Comparison of ENCODE assay signal across 8 cellular contexts in the genomic region with DNA sequence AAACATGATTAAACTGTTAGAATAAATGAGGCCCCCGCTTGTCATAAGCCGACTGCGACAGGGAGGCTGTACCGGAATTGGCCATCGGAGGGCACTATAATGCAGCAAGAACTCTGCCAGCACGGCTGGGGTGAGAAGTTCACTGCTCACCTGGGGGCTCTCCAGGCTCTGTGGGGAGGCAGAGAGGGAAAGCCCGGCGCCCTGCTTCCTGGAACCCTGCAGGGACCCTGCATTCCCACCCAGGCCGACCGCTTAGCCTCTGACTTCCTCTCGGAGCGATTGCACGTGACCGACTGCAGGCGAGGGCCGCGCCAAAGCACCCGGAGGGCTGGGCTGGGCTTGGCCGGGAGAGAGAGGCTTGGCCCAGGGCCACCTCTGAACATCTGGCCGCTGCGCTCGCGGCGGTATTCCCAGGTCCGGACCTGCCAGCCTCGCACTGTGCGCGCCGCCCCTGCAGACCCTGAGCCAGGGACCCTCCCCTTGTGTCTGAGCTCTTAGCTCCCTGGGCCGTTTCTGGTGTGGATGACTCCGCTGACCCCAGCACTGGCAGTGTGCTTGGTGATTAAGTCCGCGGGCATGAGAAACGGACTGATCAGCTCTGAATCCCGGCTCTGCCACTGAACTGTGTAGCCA. TPM values are rescaled to one million over a fixed set of nuclear protein-coding genes. Genes with fewer than 3 reads are reported as not detected.
DNase-seq lines count a peak whose midpoint lies in the region; ATAC-seq and TF ChIP-seq lines count a peak whose summit lies in the region.

No MANE protein-coding gene starts in this region.

- DNase-seq in DMS79 (lab: John Stamatoyannopoulos, UW) (peak; percentile 92), PC-9 (peak; percentile 60 to 85), fibroblast of mammary gland (ENCODE audit: low read depth) (peak; percentile 72)
- peak; percentile 83 to 87 for DNase-seq in activated T-cell treated with anti-CD3 and anti-CD28 coated beads, Interleukin-2, amount 50 U/mL, for 72 hours
- peak; percentile 82 for DNase-seq in natural killer cell treated with Interleukin-12 subunit alpha and Interleukin-12 subunit beta and Interleukin-15 and Interleukin-18, amount 100 ng/mL, for 72 hours (ENCODE audit: low spot score)
- peak; percentile 74 for DNase-seq in stimulated activated naive B cell treated with anti-CD40 and anti-IgM and Interleukin-4, amounts not matched to agents 10 μg/mL and 1 μg/mL and 100 μg/mL, for 72 hours

- H3K36me3 ChIP-seq in KMS-11 (ENCODE audit: insufficient read depth) (no peaks in the 10 kb centered on the region), PC-9 (ENCODE audit: low read depth) (no peaks in the 10 kb centered on the region)

- no peaks in the 10 kb centered on the region for H3K9me3 Mint-ChIP-seq in activated T-cell treated with anti-CD3 and anti-CD28 coated beads, Interleukin-2, amount 50 U/mL, for 72 hours
- no peaks in the 10 kb centered on the region for H3K9me3 Mint-ChIP-seq in natural killer cell treated with Interleukin-12 subunit alpha and Interleukin-12 subunit beta and Interleukin-15 and Interleukin-18, amount 100 ng/mL, for 72 hours
- H3K9me3 Mint-ChIP-seq in stimulated activated naive B cell treated with anti-CD40 and anti-IgM and Interleukin-4, amounts not matched to agents 10 μg/mL and 1 μg/mL and 100 μg/mL, for 72 hours, result no peaks in the 10 kb centered on the region

- H3K9me2 ChIP-seq in PC-9 (ENCODE audit: insufficient read depth), result no peaks in the 10 kb centered on the region

- no peak overlapping the region for H3K27ac ChIP-seq in KMS-11
- H3K27ac ChIP-seq in PC-9, result no peak overlapping the region

- H3K4me1 Mint-ChIP-seq in activated T-cell treated with anti-CD3 and anti-CD28 coated beads, Interleukin-2, amount 50 U/mL, for 72 hours (ENCODE audit: low read depth), result peaks cover 15% of the 10 kb centered on the region
- H3K4me1 Mint-ChIP-seq in natural killer cell treated with Interleukin-12 subunit alpha and Interleukin-12 subunit beta and Interleukin-15 and Interleukin-18, amount 100 ng/mL, for 72 hours (ENCODE audit: low read depth in 2 of 2), result peaks cover 6 to 10% of the 10 kb centered on the region in 2 donors
- peaks cover 0 to 2% of the 10 kb centered on the region in 2 donors for H3K4me1 Mint-ChIP-seq in stimulated activated naive B cell treated with anti-CD40 and anti-IgM and Interleukin-4, amounts not matched to agents 10 μg/mL and 1 μg/mL and 100 μg/mL, for 72 hours

- POLR2A ChIA-PET in PC-9 (lab: Charles Lee; ENCODE audit: unreplicated experiment), result no interaction called here

- peak overlapping the region; percentile 52 to 57 for H3K4me3 Mint-ChIP-seq in activated T-cell treated with anti-CD3 and anti-CD28 coated beads, Interleukin-2, amount 50 U/mL, for 72 hours
- peak overlapping the region; percentile 43 for H3K4me3 Mint-ChIP-seq in natural killer cell treated with Interleukin-12 subunit alpha and Interleukin-12 subunit beta and Interleukin-15 and Interleukin-18, amount 100 ng/mL, for 72 hours
- H3K4me3 Mint-ChIP-seq in stimulated activated naive B cell treated with anti-CD40 and anti-IgM and Interleukin-4, amounts not matched to agents 10 μg/mL and 1 μg/mL and 100 μg/mL, for 72 hours, result peak overlapping the region; percentile 71 to 81

- CTCF ChIA-PET in PC-9 (lab: Charles Lee), result interaction anchor here (0.5 to 0.7 kb wide), 3 partner anchors 231 to 1170 kb away, joined by 3 to 4 read pairs (median 4); no protein-coding TSS in a partner anchor

- peak overlapping the region; percentile 38; the same call in 1 of the 2 replicates for H3K9ac ChIP-seq in KMS-11

- no peaks in the 10 kb centered on the region for H3F3A ChIP-seq in PC-9 (ENCODE audit: insufficient read depth, low read depth)

- peak overlapping the region; percentile 49; the same call in 1 of the 2 replicates for H3K4me2 ChIP-seq in KMS-11
- peak overlapping the region; percentile 87 for H3K4me2 ChIP-seq in PC-9

- H2AFZ ChIP-seq in KMS-11 (ENCODE audit: low read depth) (peak overlapping the region; percentile 87), PC-9 (peak overlapping the region; percentile 77)

- H3K79me2 ChIP-seq in KMS-11 (ENCODE audit: insufficient read depth, low read depth), result no peaks in the 10 kb centered on the region
- no peaks in the 10 kb centered on the region for H3K79me2 ChIP-seq in PC-9 (ENCODE audit: low read depth)

- H3K27me3 Mint-ChIP-seq in activated T-cell treated with anti-CD3 and anti-CD28 coated beads, Interleukin-2, amount 50 U/mL, for 72 hours (ENCODE audit: low read depth), result peaks cover 7% of the 10 kb centered on the region
- no peaks in the 10 kb centered on the region for H3K27me3 Mint-ChIP-seq in natural killer cell treated with Interleukin-12 subunit alpha and Interleukin-12 subunit beta and Interleukin-15 and Interleukin-18, amount 100 ng/mL, for 72 hours
- H3K27me3 Mint-ChIP-seq in stimulated activated naive B cell treated with anti-CD40 and anti-IgM and Interleukin-4, amounts not matched to agents 10 μg/mL and 1 μg/mL and 100 μg/mL, for 72 hours, result peaks cover 4 to 14% of the 10 kb centered on the region in 2 donors

- TF ChIP-seq CTCF in KMS-11 (conservative IDR thresholded peaks at IDR 0.05; ENCODE audit: low read depth, low read length) (peak; percentile 94), PC-9 (conservative IDR thresholded peaks at IDR 0.05) (peak; percentile 91), fibroblast of mammary gland (conservative IDR thresholded peaks at IDR 0.05; ENCODE audit: control insufficient read depth, insufficient read depth, low read depth, low read length) (peak; percentile 83)

- intact Hi-C loops in PC-9 (cut with micrococcal nuclease; ENCODE audit: unreplicated experiment), result loop anchor here (1.0 to 10.0 kb wide), 5 partner anchors 210 to 1663 kb away; a partner anchor contains a TSS

- ATAC-seq in GM21786 (IDR thresholded peaks at IDR 0.05; ENCODE audit: unreplicated experiment), result peak; percentile 87
- ATAC-seq in activated T-cell treated with anti-CD3 and anti-CD28 coated beads, Interleukin-2, amount 50 U/mL, for 72 hours (replicated peaks in 1 of 2), result peak; percentile 91 to 95
- ATAC-seq in natural killer cell treated with Interleukin-12 subunit alpha and Interleukin-12 subunit beta and Interleukin-15 and Interleukin-18, amount 100 ng/mL, for 72 hours, result peak; percentile 83 to 90
- peak; percentile 92 for ATAC-seq in stimulated activated naive B cell treated with anti-CD40 and anti-IgM and Interleukin-4, amounts not matched to agents 10 μg/mL and 1 μg/mL and 100 μg/mL, for 72 hours (replicated peaks)

- H3K4me3 ChIP-seq in KMS-11 (IDR thresholded peaks at IDR 0.05; ENCODE audit: insufficient read depth, low read depth, low read length) (peak overlapping the region; percentile 66), PC-9 (peak overlapping the region; percentile 61), fibroblast of mammary gland (ENCODE audit: control insufficient read depth, low read depth, low read length) (peak overlapping the region; percentile 44)

- H4K20me1 ChIP-seq in KMS-11 (ENCODE audit: insufficient read depth) (no peaks in the 10 kb centered on the region), PC-9 (ENCODE audit: insufficient read depth) (no peaks in the 10 kb centered on the region; the same call in 1 of the 2 replicates)

- H3K9me3 ChIP-seq in PC-9 (ENCODE audit: insufficient read depth, low read depth), result no peaks in the 10 kb centered on the region

- peak overlapping the region; percentile 66 for H3K27ac Mint-ChIP-seq in activated T-cell treated with anti-CD3 and anti-CD28 coated beads, Interleukin-2, amount 50 U/mL, for 72 hours
- peak overlapping the region in 1 of 2 donors; percentile 66 for H3K27ac Mint-ChIP-seq in natural killer cell treated with Interleukin-12 subunit alpha and Interleukin-12 subunit beta and Interleukin-15 and Interleukin-18, amount 100 ng/mL, for 72 hours
- no peak overlapping the region for H3K27ac Mint-ChIP-seq in stimulated activated naive B cell treated with anti-CD40 and anti-IgM and Interleukin-4, amounts not matched to agents 10 μg/mL and 1 μg/mL and 100 μg/mL, for 72 hours

- H3K36me3 Mint-ChIP-seq in activated T-cell treated with anti-CD3 and anti-CD28 coated beads, Interleukin-2, amount 50 U/mL, for 72 hours (ENCODE audit: insufficient read depth in 2 of 2), result no peaks in the 10 kb centered on the region
- no peaks in the 10 kb centered on the region for H3K36me3 Mint-ChIP-seq in natural killer cell treated with Interleukin-12 subunit alpha and Interleukin-12 subunit beta and Interleukin-15 and Interleukin-18, amount 100 ng/mL, for 72 hours
- H3K36me3 Mint-ChIP-seq in stimulated activated naive B cell treated with anti-CD40 and anti-IgM and Interleukin-4, amounts not matched to agents 10 μg/mL and 1 μg/mL and 100 μg/mL, for 72 hours, result no peaks in the 10 kb centered on the region

- H3K4me1 ChIP-seq in KMS-11 (ENCODE audit: low read depth, poor library complexity, severe bottlenecking) (peaks cover 3% of the 10 kb centered on the region), PC-9 (replicated peaks; ENCODE audit: insufficient read depth) (peaks cover 9% of the 10 kb centered on the region; the same call in 1 of the 2 replicates)

- no TSS peak for BruUV-seq in PC-9 (replicated peaks; lab: Mats Ljungman, UMichigan)

- H3K27me3 ChIP-seq in KMS-11 (ENCODE audit: insufficient read depth, low read depth) (no peaks in the 10 kb centered on the region), PC-9 (ENCODE audit: insufficient read depth, low read depth) (no peaks in the 10 kb centered on the region)

RNA-seq across cellular contexts. Expression of a gene that starts 26.2 kb away (rescaled TPM):
- total RNA-seq in PC-9 (2021), result not detected in 2 replicates
- not detected for total RNA-seq in activated T-cell treated with anti-CD3 and anti-CD28 coated beads, Interleukin-2, amount 50 U/mL, for 72 hours
- not detected for total RNA-seq in natural killer cell treated with Interleukin-12 subunit alpha and Interleukin-12 subunit beta and Interleukin-15 and Interleukin-18, amount 100 ng/mL, for 72 hours
